Comparison of ENCODE assay signal across 23 cellular contexts in the genomic region with DNA sequence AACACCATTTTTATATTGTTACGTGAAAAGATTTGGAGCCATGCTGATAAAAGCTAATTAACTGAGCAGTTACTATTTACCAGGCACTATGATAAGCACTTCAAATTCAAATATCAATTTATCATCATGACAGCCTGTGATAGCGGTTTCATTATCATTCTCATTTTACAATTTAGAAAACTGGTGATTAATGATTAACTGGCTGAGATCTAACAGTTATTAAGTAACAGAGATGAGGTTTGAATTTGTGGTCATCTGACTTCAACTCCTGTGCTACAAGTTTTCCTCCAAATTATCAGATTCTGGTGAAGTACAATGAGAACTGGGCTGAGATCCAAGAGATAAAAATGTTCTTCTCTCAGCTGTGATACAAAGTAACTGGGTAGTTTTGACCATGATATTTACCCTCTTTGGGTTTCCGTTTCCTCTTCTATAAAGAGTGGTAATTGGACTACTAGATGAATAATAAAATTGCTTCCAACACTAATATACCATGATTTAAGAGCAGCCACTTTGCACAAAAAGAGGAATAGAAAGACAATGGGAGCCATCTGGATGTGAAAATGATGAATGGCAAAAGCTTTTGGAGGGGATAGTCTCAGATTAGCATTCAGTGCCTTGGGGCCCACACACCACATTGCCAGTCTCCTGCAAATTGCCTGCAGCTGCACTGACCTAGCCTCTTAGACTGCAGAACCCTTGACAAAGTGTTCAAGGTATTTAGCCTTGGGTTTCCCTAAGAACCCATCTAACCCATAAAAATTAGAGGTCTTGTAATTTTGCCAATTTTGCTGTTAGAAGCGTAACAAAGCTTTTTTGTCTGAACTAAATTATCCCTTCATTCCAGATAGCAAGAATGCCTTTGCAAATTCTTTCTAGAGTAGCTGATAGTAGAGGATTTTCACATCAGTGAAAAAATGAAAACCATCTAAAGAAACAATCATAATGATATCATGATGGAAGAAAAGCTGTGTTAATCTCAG.
DNase-seq lines count a peak whose midpoint lies in the region; ATAC-seq and TF ChIP-seq lines count a peak whose summit lies in the region.
"Had no signal": no experiment of that assay in that cellular context is flagged by ENCODE, and none has a peak within 500 bp of the region (broad histone marks: within the 10 kb centered on the region; RNA-seq: fewer than 3 reads in every experiment).

No MANE protein-coding gene starts in this region.

- H3K27me3 Mint-ChIP-seq in WTC11 (ENCODE audit: low read depth): no peaks in the 10 kb centered on the region
- H3K27me3 Mint-ChIP-seq: activated CD4-positive, alpha-beta memory T cell treated with anti-CD3 and anti-CD28 coated beads, Interleukin-2, amount 10 ng/mL, durations not matched to agents 7 days and 5 days had no signal

- H4K8ac ChIP-seq in mesenchymal stem cell (ENCODE audit: low read length): no peak overlapping the region

- H3K23ac ChIP-seq in mesenchymal stem cell (ENCODE audit: low read length in 2 of 2): no peak overlapping the region

- ATAC-seq in GM19463 (IDR thresholded peaks at IDR 0.05; ENCODE audit: unreplicated experiment): peak; percentile 43
- no peak for ATAC-seq in WTC11
- no peak for ATAC-seq in HG02642 (IDR thresholded peaks at IDR 0.05; ENCODE audit: poor library complexity, unreplicated experiment)
- ATAC-seq: heart left ventricle had no signal

- no peak overlapping the region for H3K4me3 ChIP-seq in mesenchymal stem cell (ENCODE audit: insufficient read depth in 1 of 2, low read depth in 1 of 2, low read length in 2 of 2)
- no peak overlapping the region for H3K4me3 ChIP-seq in thyroid gland (replicated peaks in 1 of 3)
- H3K4me3 ChIP-seq: heart left ventricle, sigmoid colon had no signal

- intact Hi-C loops in thyroid gland (cut with DNase I): no loop called here

- no peak overlapping the region for H3K9ac ChIP-seq in mesenchymal stem cell (ENCODE audit: low read length)

- 0 out of 2 replicates have a peak overlapping the region, but pooled peaks have one; percentile 14 for H3K27ac Mint-ChIP-seq in WTC11
- H3K27ac Mint-ChIP-seq: activated CD4-positive, alpha-beta memory T cell treated with anti-CD3 and anti-CD28 coated beads, Interleukin-2, amount 10 ng/mL, durations not matched to agents 7 days and 5 days; immature natural killer cell; stimulated activated naive CD8-positive, alpha-beta T cell treated with anti-CD3 and anti-CD28 coated beads, Interleukin-15, Interleukin-2, amounts not matched to agents 100 ng/mL and 50 ng/mL, for 24 hours; T-helper 1 cell treated with Interleukin-12 subunit alpha and Interleukin-12 subunit beta and Interleukin-4 antibody, amounts not matched to agents 30 μg/mL and 1 μg/mL, for 36 hours had no signal

- DNase-seq in NCI-H69 (lab: John Stamatoyannopoulos, UW) (peak; percentile 27), WTC11 (ENCODE audit: low spot score) (no peak), mesenchymal stem cell (no peak), Kasumi-1 (lab: John Stamatoyannopoulos, UW) (no peak), thyroid gland (no peak)
- DNase-seq in stimulated activated naive CD4-positive, alpha-beta T cell (lab: John Stamatoyannopoulos, UW): no peak
- DNase-seq: activated CD4-positive, alpha-beta memory T cell treated with anti-CD3 and anti-CD28 coated beads, Interleukin-2, amount 10 ng/mL, durations not matched to agents 7 days and 5 days; activated CD4-positive, CD25-positive, alpha-beta regulatory T cell; activated naive CD4-positive, alpha-beta T cell treated with Interleukin-2 at 50 U/mL for 16 hours; aorta; EL; H7; heart left ventricle; immature natural killer cell; NCI-H187 treated with DMSO at 0.1 percent for 48 hours; NCI-H446; SHP77; sigmoid colon; stimulated activated CD4-positive, alpha-beta T cell treated with anti-CD3 and anti-CD28 coated beads, Interleukin-2, amount 100 ng/mL, for 24 hours had no signal

- no peaks in the 10 kb centered on the region for H3K79me1 ChIP-seq in mesenchymal stem cell (replicated peaks; ENCODE audit: low read length, poor library complexity, severe bottlenecking)

- peaks cover 2% of the 10 kb centered on the region for H3K4me1 ChIP-seq in mesenchymal stem cell (ENCODE audit: control insufficient read depth, insufficient read depth, low read depth, low read length)
- no peaks in the 10 kb centered on the region for H3K4me1 ChIP-seq in thyroid gland
- H3K4me1 ChIP-seq: heart left ventricle, sigmoid colon had no signal

- H3K4ac ChIP-seq in mesenchymal stem cell (ENCODE audit: low read depth in 1 of 2, low read length in 2 of 2): no peak overlapping the region

- no peak overlapping the region for H2BK120ac ChIP-seq in mesenchymal stem cell (ENCODE audit: low read depth, low read length)

- no peak overlapping the region for H3K4me3 Mint-ChIP-seq in WTC11
- H3K4me3 Mint-ChIP-seq: activated CD4-positive, alpha-beta memory T cell treated with anti-CD3 and anti-CD28 coated beads, Interleukin-2, amount 10 ng/mL, durations not matched to agents 7 days and 5 days; immature natural killer cell; stimulated activated naive CD8-positive, alpha-beta T cell treated with anti-CD3 and anti-CD28 coated beads, Interleukin-15, Interleukin-2, amounts not matched to agents 100 ng/mL and 50 ng/mL, for 24 hours; T-helper 1 cell treated with Interleukin-12 subunit alpha and Interleukin-12 subunit beta and Interleukin-4 antibody, amounts not matched to agents 30 μg/mL and 1 μg/mL, for 36 hours had no signal

- WGBS in mesenchymal stem cell: 94% methylated on average over 1 of the region's 4 CpGs
- WGBS in thyroid gland, 2 donors: 70 to 83% methylated on average over 4 of the region's 4 CpGs

- H3K9me3 ChIP-seq in mesenchymal stem cell (ENCODE audit: control insufficient read depth, low read length) (no peaks in the 10 kb centered on the region), thyroid gland (no peaks in the 10 kb centered on the region)
- H3K9me3 ChIP-seq: heart left ventricle, sigmoid colon had no signal

- H3K36me3 Mint-ChIP-seq in WTC11: peaks cover 15% of the 10 kb centered on the region
- H3K36me3 Mint-ChIP-seq: immature natural killer cell had no signal

- H3K36me3 ChIP-seq in mesenchymal stem cell (ENCODE audit: control insufficient read depth in 1 of 2, insufficient read depth in 2 of 2, low read depth in 1 of 2, low read length in 2 of 2) (no peaks in the 10 kb centered on the region), thyroid gland (no peaks in the 10 kb centered on the region)
- H3K36me3 ChIP-seq: heart left ventricle, sigmoid colon had no signal

- no peak overlapping the region for H3K18ac ChIP-seq in mesenchymal stem cell (ENCODE audit: low read depth in 1 of 2, low read length in 2 of 2)

- H3K27ac ChIP-seq in mesenchymal stem cell (ENCODE audit: low read length, poor library complexity, severe bottlenecking) (peak overlapping the region; percentile 14), thyroid gland (no peak overlapping the region)
- H3K27ac ChIP-seq: heart left ventricle, sigmoid colon had no signal

- no peak overlapping the region for H3K14ac ChIP-seq in mesenchymal stem cell (ENCODE audit: low read length in 2 of 2)

- no peak overlapping the region for H2AFZ ChIP-seq in mesenchymal stem cell (ENCODE audit: low read depth, low read length)

- CTCF ChIA-PET in WTC11 (lab: Charles Lee): interaction anchor here (2.2 kb wide), 1 partner anchor 46 kb away, joined by 8 read pairs; no protein-coding TSS in a partner anchor

- POLR2A ChIA-PET in WTC11 (lab: Charles Lee): no interaction called here

- H3K4me2 ChIP-seq in mesenchymal stem cell (ENCODE audit: low read length, poor library complexity, severe bottlenecking): no peak overlapping the region

- no peak for TF ChIP-seq CTCF in WTC11 (IDR thresholded peaks at IDR 0.05)
- TF ChIP-seq CTCF in thyroid gland (IDR thresholded peaks at IDR 0.05): no peak

- H2BK15ac ChIP-seq in mesenchymal stem cell (ENCODE audit: low read depth, poor library complexity, severe bottlenecking): no peak overlapping the region

- no peak overlapping the region for H4K91ac ChIP-seq in mesenchymal stem cell (ENCODE audit: low read length)

- peaks cover 27% of the 10 kb centered on the region for H3K9me3 Mint-ChIP-seq in WTC11
- H3K9me3 Mint-ChIP-seq: activated CD4-positive, alpha-beta memory T cell treated with anti-CD3 and anti-CD28 coated beads, Interleukin-2, amount 10 ng/mL, durations not matched to agents 7 days and 5 days; T-helper 1 cell treated with Interleukin-12 subunit alpha and Interleukin-12 subunit beta and Interleukin-4 antibody, amounts not matched to agents 30 μg/mL and 1 μg/mL, for 36 hours had no signal

- H2BK12ac ChIP-seq in mesenchymal stem cell (ENCODE audit: low read length in 2 of 2): no peak overlapping the region

- no peak for TF ChIP-seq POLR2A in thyroid gland (IDR thresholded peaks at IDR 0.05)

- no peaks in the 10 kb centered on the region for H3K27me3 ChIP-seq in mesenchymal stem cell (ENCODE audit: control insufficient read depth in 1 of 2, insufficient read depth in 1 of 2, low read length in 2 of 2)
- H3K27me3 ChIP-seq in thyroid gland: no peaks in the 10 kb centered on the region
- H3K27me3 ChIP-seq: heart left ventricle, sigmoid colon had no signal

- no peak overlapping the region for H2BK5ac ChIP-seq in mesenchymal stem cell (ENCODE audit: low read depth, low read length, poor library complexity, severe bottlenecking)

- peaks cover 17% of the 10 kb centered on the region for H3K4me1 Mint-ChIP-seq in WTC11
- H3K4me1 Mint-ChIP-seq: activated CD4-positive, alpha-beta memory T cell treated with anti-CD3 and anti-CD28 coated beads, Interleukin-2, amount 10 ng/mL, durations not matched to agents 7 days and 5 days; immature natural killer cell had no signal

- no peak overlapping the region for H2AK5ac ChIP-seq in mesenchymal stem cell (ENCODE audit: low read length, severe bottlenecking)

TF ChIP-seq in WTC11, 78 proteins besides CTCF, POLR2A, EP300 and RAD21 (continues in another document):
- TF ChIP-seq NFATC4 (CRISPR knock-in tag; IDR thresholded peaks at IDR 0.05): no peak
- TF ChIP-seq, protein P1, sequence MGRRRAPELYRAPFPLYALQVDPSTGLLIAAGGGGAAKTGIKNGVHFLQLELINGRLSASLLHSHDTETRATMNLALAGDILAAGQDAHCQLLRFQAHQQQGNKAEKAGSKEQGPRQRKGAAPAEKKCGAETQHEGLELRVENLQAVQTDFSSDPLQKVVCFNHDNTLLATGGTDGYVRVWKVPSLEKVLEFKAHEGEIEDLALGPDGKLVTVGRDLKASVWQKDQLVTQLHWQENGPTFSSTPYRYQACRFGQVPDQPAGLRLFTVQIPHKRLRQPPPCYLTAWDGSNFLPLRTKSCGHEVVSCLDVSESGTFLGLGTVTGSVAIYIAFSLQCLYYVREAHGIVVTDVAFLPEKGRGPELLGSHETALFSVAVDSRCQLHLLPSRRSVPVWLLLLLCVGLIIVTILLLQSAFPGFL (CRISPR knock-in tag; IDR thresholded peaks at IDR 0.05; ENCODE audit: borderline replicate concordance): no peak
- TF ChIP-seq, protein P2, sequence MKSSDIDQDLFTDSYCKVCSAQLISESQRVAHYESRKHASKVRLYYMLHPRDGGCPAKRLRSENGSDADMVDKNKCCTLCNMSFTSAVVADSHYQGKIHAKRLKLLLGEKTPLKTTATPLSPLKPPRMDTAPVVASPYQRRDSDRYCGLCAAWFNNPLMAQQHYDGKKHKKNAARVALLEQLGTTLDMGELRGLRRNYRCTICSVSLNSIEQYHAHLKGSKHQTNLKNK (CRISPR knock-in tag; IDR thresholded peaks at IDR 0.05): no peak
- no peak for TF ChIP-seq SP1 (CRISPR knock-in tag; conservative IDR thresholded peaks at IDR 0.05)
